2 cellular contexts compared by ENCODE assay signal in the genomic region with DNA sequence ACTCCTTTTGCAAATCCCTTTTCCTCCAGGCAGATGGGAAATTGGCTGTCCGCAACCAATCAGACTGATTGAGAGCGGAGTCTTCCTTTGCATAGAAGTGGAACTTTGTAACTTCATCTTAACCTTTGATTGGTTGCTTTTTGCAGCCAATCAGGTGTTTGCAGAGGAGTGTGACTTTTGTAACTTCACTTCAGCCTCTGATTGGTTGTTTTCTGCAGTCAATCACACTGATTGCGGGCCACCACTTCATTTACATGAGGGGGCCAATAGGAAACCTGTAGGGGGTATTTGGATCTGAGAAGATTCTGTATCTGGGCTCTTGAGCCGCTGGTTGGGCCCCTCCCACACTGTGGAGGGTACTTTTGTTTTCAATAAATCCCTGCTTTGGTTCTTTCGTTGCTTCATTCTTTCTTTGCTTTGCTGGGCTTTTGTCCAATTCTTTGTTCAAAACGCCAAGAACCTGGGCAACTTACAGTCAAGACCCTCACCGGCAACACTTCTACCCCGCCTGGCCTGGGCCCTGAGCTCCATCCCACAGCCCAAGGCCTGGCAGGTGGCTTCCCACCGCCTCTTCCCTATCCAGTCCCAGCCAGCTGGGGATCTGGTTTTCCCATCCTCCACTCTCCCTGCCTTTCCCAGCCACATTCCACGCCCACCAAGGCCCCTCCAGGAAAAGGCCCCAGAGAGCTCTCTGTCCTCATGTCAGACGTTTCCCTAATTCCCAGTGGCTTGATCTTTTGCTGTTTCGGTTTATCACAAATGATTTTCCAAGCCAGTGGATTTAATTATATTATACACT.
TF ChIP-seq lines count a peak whose summit lies in the region.

No MANE protein-coding gene starts in this region.

TF ChIP-seq in SK-N-SH, 30 proteins besides CTCF, POLR2A, EP300 and RAD21 (continued from another document):
- TF ChIP-seq PBX3 (IDR thresholded peaks at IDR 0.05) = peak; percentile 35; the same call in 1 of the 2 replicates

TF ChIP-seq in SK-N-SH treated with all-trans-retinoic acid at 6 μM for 48 hours, 23 proteins besides CTCF, POLR2A, EP300 and RAD21 (continued from another document):
- TF ChIP-seq TSHZ2 (CRISPR knock-in tag; IDR thresholded peaks at IDR 0.05) = no peak
TF ChIP-seq in SK-N-SH treated with all-trans-retinoic acid at 6 μM for 48 hours: peak in this region for 0.
